ENCODE assay signal across 1 cellular context in the genomic region with DNA sequence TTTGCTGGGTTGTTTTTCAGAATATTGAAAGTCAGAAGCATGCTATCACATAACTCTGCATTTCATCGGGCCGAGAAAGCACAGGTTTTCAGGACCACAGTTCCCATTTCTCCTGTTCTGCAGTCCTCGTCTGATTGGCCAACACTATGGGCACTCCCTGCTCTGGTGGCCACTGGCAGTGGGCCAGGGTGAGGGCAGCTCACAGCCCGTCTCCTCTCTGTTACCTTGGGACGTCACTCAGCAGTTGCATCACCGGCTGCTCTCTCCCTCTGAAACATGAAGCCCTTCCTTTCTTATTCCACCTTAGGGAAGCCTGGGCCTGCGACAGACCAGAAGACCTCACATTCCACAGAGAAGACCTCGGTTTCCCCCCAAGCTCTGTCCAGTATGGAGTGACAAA.
TF ChIP-seq lines count a peak whose summit lies in the region.

No MANE protein-coding gene starts in this region.

TF ChIP-seq in HEK293, 187 proteins besides CTCF, POLR2A, EP300 and RAD21 (continued from another document):
- TF ChIP-seq, protein P1, sequence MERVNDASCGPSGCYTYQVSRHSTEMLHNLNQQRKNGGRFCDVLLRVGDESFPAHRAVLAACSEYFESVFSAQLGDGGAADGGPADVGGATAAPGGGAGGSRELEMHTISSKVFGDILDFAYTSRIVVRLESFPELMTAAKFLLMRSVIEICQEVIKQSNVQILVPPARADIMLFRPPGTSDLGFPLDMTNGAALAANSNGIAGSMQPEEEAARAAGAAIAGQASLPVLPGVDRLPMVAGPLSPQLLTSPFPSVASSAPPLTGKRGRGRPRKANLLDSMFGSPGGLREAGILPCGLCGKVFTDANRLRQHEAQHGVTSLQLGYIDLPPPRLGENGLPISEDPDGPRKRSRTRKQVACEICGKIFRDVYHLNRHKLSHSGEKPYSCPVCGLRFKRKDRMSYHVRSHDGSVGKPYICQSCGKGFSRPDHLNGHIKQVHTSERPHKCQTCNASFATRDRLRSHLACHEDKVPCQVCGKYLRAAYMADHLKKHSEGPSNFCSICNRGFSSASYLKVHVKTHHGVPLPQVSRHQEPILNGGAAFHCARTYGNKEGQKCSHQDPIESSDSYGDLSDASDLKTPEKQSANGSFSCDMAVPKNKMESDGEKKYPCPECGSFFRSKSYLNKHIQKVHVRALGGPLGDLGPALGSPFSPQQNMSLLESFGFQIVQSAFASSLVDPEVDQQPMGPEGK (tag by site-specific recombination; IDR thresholded peaks at IDR 0.05): 0 out of 2 replicates have a peak, but pooled peaks have one; percentile 16
- no peak for TF ChIP-seq ZNF391 (tag by site-specific recombination; IDR thresholded peaks at IDR 0.05; ENCODE audit: borderline replicate concordance, low read depth)
- no peak for TF ChIP-seq KLF10 (tag by site-specific recombination; IDR thresholded peaks at IDR 0.05)
- TF ChIP-seq ZNF561 (tag by site-specific recombination; IDR thresholded peaks at IDR 0.05; ENCODE audit: borderline replicate concordance): no peak
- TF ChIP-seq ZNF133 (tag by site-specific recombination; IDR thresholded peaks at IDR 0.05): no peak
- 0 out of 2 replicates have a peak, but pooled peaks have one; percentile 35 for TF ChIP-seq ZEB2 (tag by site-specific recombination; IDR thresholded peaks at IDR 0.05)
- TF ChIP-seq ZNF776 (tag by site-specific recombination; IDR thresholded peaks at IDR 0.05; ENCODE audit: borderline replicate concordance): no peak
- no peak for TF ChIP-seq ZSCAN23 (tag by site-specific recombination; IDR thresholded peaks at IDR 0.05)
- TF ChIP-seq ZSCAN30 (tag by site-specific recombination; IDR thresholded peaks at IDR 0.05): no peak
- no peak for TF ChIP-seq ZNF514 (tag by site-specific recombination; IDR thresholded peaks at IDR 0.05)
- TF ChIP-seq ZNF221 (tag by site-specific recombination; IDR thresholded peaks at IDR 0.05; ENCODE audit: borderline replicate concordance): no peak
- TF ChIP-seq KLF8 (tag by site-specific recombination; IDR thresholded peaks at IDR 0.05): no peak
- no peak for TF ChIP-seq BCL11B (tag by site-specific recombination; IDR thresholded peaks at IDR 0.05; ENCODE audit: low read depth)
- TF ChIP-seq, protein P2, sequence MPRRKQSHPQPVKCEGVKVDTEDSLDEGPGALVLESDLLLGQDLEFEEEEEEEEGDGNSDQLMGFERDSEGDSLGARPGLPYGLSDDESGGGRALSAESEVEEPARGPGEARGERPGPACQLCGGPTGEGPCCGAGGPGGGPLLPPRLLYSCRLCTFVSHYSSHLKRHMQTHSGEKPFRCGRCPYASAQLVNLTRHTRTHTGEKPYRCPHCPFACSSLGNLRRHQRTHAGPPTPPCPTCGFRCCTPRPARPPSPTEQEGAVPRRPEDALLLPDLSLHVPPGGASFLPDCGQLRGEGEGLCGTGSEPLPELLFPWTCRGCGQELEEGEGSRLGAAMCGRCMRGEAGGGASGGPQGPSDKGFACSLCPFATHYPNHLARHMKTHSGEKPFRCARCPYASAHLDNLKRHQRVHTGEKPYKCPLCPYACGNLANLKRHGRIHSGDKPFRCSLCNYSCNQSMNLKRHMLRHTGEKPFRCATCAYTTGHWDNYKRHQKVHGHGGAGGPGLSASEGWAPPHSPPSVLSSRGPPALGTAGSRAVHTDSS (tag by site-specific recombination; IDR thresholded peaks at IDR 0.05): no peak
- TF ChIP-seq ZNF707 (tag by site-specific recombination; IDR thresholded peaks at IDR 0.05): no peak
- TF ChIP-seq PRDM1 (tag by site-specific recombination; IDR thresholded peaks at IDR 0.05): 0 out of 2 replicates have a peak, but pooled peaks have one; percentile 23
- no peak for TF ChIP-seq ZNF2 (tag by site-specific recombination; IDR thresholded peaks at IDR 0.05)
- no peak for TF ChIP-seq ZFP3 (tag by site-specific recombination; IDR thresholded peaks at IDR 0.05; ENCODE audit: low read depth)
- no peak for TF ChIP-seq ZNF621 (tag by site-specific recombination; IDR thresholded peaks at IDR 0.05)
- TF ChIP-seq ZNF777 (tag by site-specific recombination; IDR thresholded peaks at IDR 0.05; ENCODE audit: borderline replicate concordance): no peak
- no peak for TF ChIP-seq ZNF768 (tag by site-specific recombination; IDR thresholded peaks at IDR 0.05)
- no peak for TF ChIP-seq ZNF670 (tag by site-specific recombination; IDR thresholded peaks at IDR 0.05; ENCODE audit: low read depth)
- no peak for TF ChIP-seq ZNF677 (tag by site-specific recombination; IDR thresholded peaks at IDR 0.05)
- no peak for TF ChIP-seq MEIS1 (CRISPR knock-in tag; IDR thresholded peaks at IDR 0.05; ENCODE audit: borderline replicate concordance)
- TF ChIP-seq, protein P3, sequence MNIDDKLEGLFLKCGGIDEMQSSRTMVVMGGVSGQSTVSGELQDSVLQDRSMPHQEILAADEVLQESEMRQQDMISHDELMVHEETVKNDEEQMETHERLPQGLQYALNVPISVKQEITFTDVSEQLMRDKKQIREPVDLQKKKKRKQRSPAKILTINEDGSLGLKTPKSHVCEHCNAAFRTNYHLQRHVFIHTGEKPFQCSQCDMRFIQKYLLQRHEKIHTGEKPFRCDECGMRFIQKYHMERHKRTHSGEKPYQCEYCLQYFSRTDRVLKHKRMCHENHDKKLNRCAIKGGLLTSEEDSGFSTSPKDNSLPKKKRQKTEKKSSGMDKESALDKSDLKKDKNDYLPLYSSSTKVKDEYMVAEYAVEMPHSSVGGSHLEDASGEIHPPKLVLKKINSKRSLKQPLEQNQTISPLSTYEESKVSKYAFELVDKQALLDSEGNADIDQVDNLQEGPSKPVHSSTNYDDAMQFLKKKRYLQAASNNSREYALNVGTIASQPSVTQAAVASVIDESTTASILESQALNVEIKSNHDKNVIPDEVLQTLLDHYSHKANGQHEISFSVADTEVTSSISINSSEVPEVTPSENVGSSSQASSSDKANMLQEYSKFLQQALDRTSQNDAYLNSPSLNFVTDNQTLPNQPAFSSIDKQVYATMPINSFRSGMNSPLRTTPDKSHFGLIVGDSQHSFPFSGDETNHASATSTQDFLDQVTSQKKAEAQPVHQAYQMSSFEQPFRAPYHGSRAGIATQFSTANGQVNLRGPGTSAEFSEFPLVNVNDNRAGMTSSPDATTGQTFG (tag by site-specific recombination; IDR thresholded peaks at IDR 0.05; ENCODE audit: borderline replicate concordance): no peak
- TF ChIP-seq KLF7 (tag by site-specific recombination; IDR thresholded peaks at IDR 0.05; ENCODE audit: borderline replicate concordance): no peak
- peak; percentile 83 for TF ChIP-seq ZNF629 (tag by site-specific recombination; IDR thresholded peaks at IDR 0.05)
- TF ChIP-seq OVOL3 (tag by site-specific recombination; IDR thresholded peaks at IDR 0.05): no peak
- no peak for TF ChIP-seq ZNF555 (tag by site-specific recombination; conservative IDR thresholded peaks at IDR 0.05)
- TF ChIP-seq ZNF169 (tag by site-specific recombination; IDR thresholded peaks at IDR 0.05): no peak
- TF ChIP-seq ZNF350 (tag by site-specific recombination; IDR thresholded peaks at IDR 0.05): no peak
- no peak for TF ChIP-seq ZNF654 (tag by site-specific recombination; IDR thresholded peaks at IDR 0.05; ENCODE audit: low read depth)
- TF ChIP-seq ZIC2 (tag by site-specific recombination; IDR thresholded peaks at IDR 0.05): no peak
- no peak for TF ChIP-seq ZNF366 (tag by site-specific recombination; conservative IDR thresholded peaks at IDR 0.05)
- TF ChIP-seq, protein P4, sequence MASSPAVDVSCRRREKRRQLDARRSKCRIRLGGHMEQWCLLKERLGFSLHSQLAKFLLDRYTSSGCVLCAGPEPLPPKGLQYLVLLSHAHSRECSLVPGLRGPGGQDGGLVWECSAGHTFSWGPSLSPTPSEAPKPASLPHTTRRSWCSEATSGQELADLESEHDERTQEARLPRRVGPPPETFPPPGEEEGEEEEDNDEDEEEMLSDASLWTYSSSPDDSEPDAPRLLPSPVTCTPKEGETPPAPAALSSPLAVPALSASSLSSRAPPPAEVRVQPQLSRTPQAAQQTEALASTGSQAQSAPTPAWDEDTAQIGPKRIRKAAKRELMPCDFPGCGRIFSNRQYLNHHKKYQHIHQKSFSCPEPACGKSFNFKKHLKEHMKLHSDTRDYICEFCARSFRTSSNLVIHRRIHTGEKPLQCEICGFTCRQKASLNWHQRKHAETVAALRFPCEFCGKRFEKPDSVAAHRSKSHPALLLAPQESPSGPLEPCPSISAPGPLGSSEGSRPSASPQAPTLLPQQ (tag by site-specific recombination; IDR thresholded peaks at IDR 0.05): no peak
- no peak for TF ChIP-seq SCRT1 (tag by site-specific recombination; IDR thresholded peaks at IDR 0.05; ENCODE audit: borderline replicate concordance)
- no peak for TF ChIP-seq ZNF132 (tag by site-specific recombination; IDR thresholded peaks at IDR 0.05; ENCODE audit: borderline replicate concordance)
- no peak for TF ChIP-seq EGR2 (tag by site-specific recombination; IDR thresholded peaks at IDR 0.05; ENCODE audit: low read depth)
- TF ChIP-seq, protein P5, sequence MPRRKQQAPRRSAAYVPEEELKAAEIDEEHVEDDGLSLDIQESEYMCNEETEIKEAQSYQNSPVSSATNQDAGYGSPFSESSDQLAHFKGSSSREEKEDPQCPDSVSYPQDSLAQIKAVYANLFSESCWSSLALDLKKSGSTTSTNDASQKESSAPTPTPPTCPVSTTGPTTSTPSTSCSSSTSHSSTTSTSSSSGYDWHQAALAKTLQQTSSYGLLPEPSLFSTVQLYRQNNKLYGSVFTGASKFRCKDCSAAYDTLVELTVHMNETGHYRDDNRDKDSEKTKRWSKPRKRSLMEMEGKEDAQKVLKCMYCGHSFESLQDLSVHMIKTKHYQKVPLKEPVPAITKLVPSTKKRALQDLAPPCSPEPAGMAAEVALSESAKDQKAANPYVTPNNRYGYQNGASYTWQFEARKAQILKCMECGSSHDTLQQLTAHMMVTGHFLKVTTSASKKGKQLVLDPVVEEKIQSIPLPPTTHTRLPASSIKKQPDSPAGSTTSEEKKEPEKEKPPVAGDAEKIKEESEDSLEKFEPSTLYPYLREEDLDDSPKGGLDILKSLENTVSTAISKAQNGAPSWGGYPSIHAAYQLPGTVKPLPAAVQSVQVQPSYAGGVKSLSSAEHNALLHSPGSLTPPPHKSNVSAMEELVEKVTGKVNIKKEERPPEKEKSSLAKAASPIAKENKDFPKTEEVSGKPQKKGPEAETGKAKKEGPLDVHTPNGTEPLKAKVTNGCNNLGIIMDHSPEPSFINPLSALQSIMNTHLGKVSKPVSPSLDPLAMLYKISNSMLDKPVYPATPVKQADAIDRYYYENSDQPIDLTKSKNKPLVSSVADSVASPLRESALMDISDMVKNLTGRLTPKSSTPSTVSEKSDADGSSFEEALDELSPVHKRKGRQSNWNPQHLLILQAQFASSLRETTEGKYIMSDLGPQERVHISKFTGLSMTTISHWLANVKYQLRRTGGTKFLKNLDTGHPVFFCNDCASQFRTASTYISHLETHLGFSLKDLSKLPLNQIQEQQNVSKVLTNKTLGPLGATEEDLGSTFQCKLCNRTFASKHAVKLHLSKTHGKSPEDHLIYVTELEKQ (tag by site-specific recombination; IDR thresholded peaks at IDR 0.05; ENCODE audit: borderline replicate concordance): no peak
- 0 out of 2 replicates have a peak, but pooled peaks have one; percentile 19 for TF ChIP-seq IKZF3 (tag by site-specific recombination; IDR thresholded peaks at IDR 0.05)
- no peak for TF ChIP-seq ZSCAN16 (tag by site-specific recombination; IDR thresholded peaks at IDR 0.05)
- TF ChIP-seq, protein P6, sequence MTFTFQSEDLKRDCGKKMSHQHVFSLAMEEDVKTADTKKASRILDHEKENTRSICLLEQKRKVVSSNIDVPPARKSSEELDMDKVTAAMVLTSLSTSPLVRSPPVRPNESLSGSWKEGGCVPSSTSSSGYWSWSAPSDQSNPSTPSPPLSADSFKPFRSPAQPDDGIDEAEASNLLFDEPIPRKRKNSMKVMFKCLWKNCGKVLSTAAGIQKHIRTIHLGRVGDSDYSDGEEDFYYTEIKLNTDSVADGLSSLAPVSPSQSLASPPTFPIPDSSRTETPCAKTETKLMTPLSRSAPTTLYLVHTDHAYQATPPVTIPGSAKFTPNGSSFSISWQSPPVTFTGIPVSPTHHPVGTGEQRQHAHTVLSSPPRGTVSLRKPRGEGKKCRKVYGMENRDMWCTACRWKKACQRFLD (tag by site-specific recombination; IDR thresholded peaks at IDR 0.05): no peak
- no peak for TF ChIP-seq REPIN1 (tag by site-specific recombination; IDR thresholded peaks at IDR 0.05; ENCODE audit: low read depth)
- no peak for TF ChIP-seq ZNF324 (tag by site-specific recombination; IDR thresholded peaks at IDR 0.05)
- TF ChIP-seq MYNN (tag by site-specific recombination; IDR thresholded peaks at IDR 0.05; ENCODE audit: borderline replicate concordance): no peak
- TF ChIP-seq ZNF558 (tag by site-specific recombination; IDR thresholded peaks at IDR 0.05): no peak
- no peak for TF ChIP-seq GFI1B (tag by site-specific recombination; IDR thresholded peaks at IDR 0.05)
- TF ChIP-seq ZNF600 (tag by site-specific recombination; IDR thresholded peaks at IDR 0.05): 0 out of 2 replicates have a peak, but pooled peaks have one; percentile 15
- no peak for TF ChIP-seq OSR2 (tag by site-specific recombination; IDR thresholded peaks at IDR 0.05)
- no peak for TF ChIP-seq ZNF473 (tag by site-specific recombination; IDR thresholded peaks at IDR 0.05)
- TF ChIP-seq ZNF248 (tag by site-specific recombination; IDR thresholded peaks at IDR 0.05): no peak
- TF ChIP-seq HOXA7 (CRISPR knock-in tag; IDR thresholded peaks at IDR 0.05; ENCODE audit: borderline replicate concordance): no peak
- TF ChIP-seq SP3 (tag by site-specific recombination; IDR thresholded peaks at IDR 0.05): no peak
- TF ChIP-seq ZNF433 (tag by site-specific recombination; IDR thresholded peaks at IDR 0.05; ENCODE audit: low read depth): no peak
- no peak for TF ChIP-seq ZNF530 (tag by site-specific recombination; IDR thresholded peaks at IDR 0.05; ENCODE audit: low read depth)
TF ChIP-seq in HEK293: peak in this region for 8.
